In genomic region chr21:30340714-30341573, GRCh38 we compare ENCODE assay signal across 9 cellular contexts. TPM values are rescaled to one million over a fixed set of nuclear protein-coding genes. Genes with fewer than 3 reads are reported as not detected.
DNase-seq lines count a peak whose midpoint lies in the region; ATAC-seq and TF ChIP-seq lines count a peak whose summit lies in the region.
"Had no signal": no experiment of that assay in that cellular context is flagged by ENCODE, and none has a peak within 500 bp of the region (broad histone marks: within the 10 kb centered on the region; RNA-seq: fewer than 3 reads in every experiment).

No MANE protein-coding gene starts in this region.

- ATAC-seq in left ventricle myocardium superior (no peak), GM21367 (IDR thresholded peaks at IDR 0.05; ENCODE audit: unreplicated experiment) (no peak)

- DNase-seq in ACHN (peak; percentile 29), GM06990 (ENCODE audit: extremely low read depth, insufficient read length) (no peak), NCI-H146 (lab: John Stamatoyannopoulos, UW) (peak; percentile 26), left ventricle myocardium superior (peak; percentile 35)
- DNase-seq in activated T-cell treated with anti-CD3 and anti-CD28 coated beads, Interleukin-2, amount 50 U/mL, for 24 hours = peak; percentile 33
- DNase-seq in stimulated activated CD4-positive, alpha-beta T cell treated with anti-CD3 and anti-CD28 coated beads, Interleukin-1b, Interleukin-23, amount 100 ng/mL, for 24 hours (ENCODE audit: low read depth in 4 of 4, low spot score in 1 of 4) = peak in 3 of 4 experiments; percentile 5 to 17 (median 6)
- no peak for DNase-seq in T-helper 2 cell treated with Interferon-gamma antibody and Interleukin-4, amounts not matched to agents 5 μg/mL and 100 μg/mL, for 36 hours (ENCODE audit: low spot score)

- H3K27ac Mint-ChIP-seq in activated T-cell treated with anti-CD3 and anti-CD28 coated beads, Interleukin-2, amount 50 U/mL, for 24 hours = no peak overlapping the region
- no peak overlapping the region for H3K27ac Mint-ChIP-seq in T-helper 2 cell treated with Interferon-gamma antibody and Interleukin-4, amounts not matched to agents 5 μg/mL and 100 μg/mL, for 36 hours

- no peaks in the 10 kb centered on the region for H3K36me3 Mint-ChIP-seq in activated T-cell treated with anti-CD3 and anti-CD28 coated beads, Interleukin-2, amount 50 U/mL, for 24 hours (ENCODE audit: low read depth)
- no peaks in the 10 kb centered on the region for H3K36me3 Mint-ChIP-seq in T-helper 2 cell treated with Interferon-gamma antibody and Interleukin-4, amounts not matched to agents 5 μg/mL and 100 μg/mL, for 36 hours (ENCODE audit: low read depth)

- no peaks in the 10 kb centered on the region for H3K9me3 Mint-ChIP-seq in activated T-cell treated with anti-CD3 and anti-CD28 coated beads, Interleukin-2, amount 50 U/mL, for 24 hours
- no peaks in the 10 kb centered on the region for H3K9me3 Mint-ChIP-seq in T-helper 2 cell treated with Interferon-gamma antibody and Interleukin-4, amounts not matched to agents 5 μg/mL and 100 μg/mL, for 36 hours

- no peak overlapping the region for H3K4me3 Mint-ChIP-seq in activated T-cell treated with anti-CD3 and anti-CD28 coated beads, Interleukin-2, amount 50 U/mL, for 24 hours
- H3K4me3 Mint-ChIP-seq in T-helper 2 cell treated with Interferon-gamma antibody and Interleukin-4, amounts not matched to agents 5 μg/mL and 100 μg/mL, for 36 hours = no peak overlapping the region

- no peak overlapping the region for H3K4me3 ChIP-seq in GM06990 (replicated peaks; ENCODE audit: low read depth, low read length)
- H3K4me3 ChIP-seq: HAP-1 had no signal

- no peaks in the 10 kb centered on the region for H3K27me3 ChIP-seq in GM06990 (replicated peaks; ENCODE audit: control insufficient read depth, insufficient read depth, low read length)

- H3K36me3 ChIP-seq in GM06990 (ENCODE audit: control insufficient read depth, insufficient read depth, low read length) = no peaks in the 10 kb centered on the region
- H3K36me3 ChIP-seq: HAP-1 had no signal

- no peaks in the 10 kb centered on the region for H3K4me1 Mint-ChIP-seq in activated T-cell treated with anti-CD3 and anti-CD28 coated beads, Interleukin-2, amount 50 U/mL, for 24 hours (ENCODE audit: low read depth)
- H3K4me1 Mint-ChIP-seq in T-helper 2 cell treated with Interferon-gamma antibody and Interleukin-4, amounts not matched to agents 5 μg/mL and 100 μg/mL, for 36 hours (ENCODE audit: low read depth) = no peaks in the 10 kb centered on the region

- intact Hi-C loops in left ventricle myocardium superior (cut with micrococcal nuclease) = loop anchor here (10.0 kb wide), 1 partner anchor 744 kb away; no protein-coding TSS in a partner anchor

- in situ Hi-C loops in ACHN (cut with HindIII; ENCODE audit: low pct_ligation_motif_present, low pct_unique_long_range_greater_than_20kb, low sequenced_read_pairs) = no loop called here

- peaks cover 5% of the 10 kb centered on the region for H3K27me3 Mint-ChIP-seq in activated T-cell treated with anti-CD3 and anti-CD28 coated beads, Interleukin-2, amount 50 U/mL, for 24 hours
- H3K27me3 Mint-ChIP-seq in T-helper 2 cell treated with Interferon-gamma antibody and Interleukin-4, amounts not matched to agents 5 μg/mL and 100 μg/mL, for 36 hours (ENCODE audit: low read depth) = no peaks in the 10 kb centered on the region

- TF ChIP-seq CTCF in GM06990 (IDR thresholded peaks at IDR 0.05; ENCODE audit: insufficient read depth, low read length, poor library complexity, severe bottlenecking) = peak; percentile 61

RNA-seq across cellular contexts. Expression of gene KRTAP27-1, which starts 3.5 kb away (rescaled TPM):
- not detected for total RNA-seq in left ventricle myocardium superior

RNA-seq across cellular contexts. Expression of gene KRTAP23-1, which starts 7.5 kb away (rescaled TPM):
- not detected for total RNA-seq in left ventricle myocardium superior

RNA-seq across cellular contexts. Expression of gene KRTAP26-1, which starts 20.8 kb away (rescaled TPM):
- total RNA-seq in left ventricle myocardium superior = not detected

RNA-seq across cellular contexts. Expression of gene KRTAP13-2, which starts 31.1 kb away (rescaled TPM):
- not detected for total RNA-seq in left ventricle myocardium superior

RNA-seq across cellular contexts. Expression of gene KRTAP25-1, which starts 51.6 kb away (rescaled TPM):
- not detected for total RNA-seq in left ventricle myocardium superior

Comparison
In these comparisons a context has a peak if more than half of its experiments do, and no peak if none do; other contexts are left out.
1. DNase-seq: peak in ACHN (single experiment), NCI-H146 (single experiment), activated T-cell treated with anti-CD3 and anti-CD28 coated beads, Interleukin-2, amount 50 U/mL, for 24 hours (single experiment), left ventricle myocardium superior (single experiment) and stimulated activated CD4-positive, alpha-beta T cell treated with anti-CD3 and anti-CD28 coated beads, Interleukin-1b, Interleukin-23, amount 100 ng/mL, for 24 hours (3 of 4); none in GM06990 (single experiment) and T-helper 2 cell treated with Interferon-gamma antibody and Interleukin-4, amounts not matched to agents 5 μg/mL and 100 μg/mL, for 36 hours (single experiment).